22 cellular contexts compared by ENCODE assay signal in the genomic region with DNA sequence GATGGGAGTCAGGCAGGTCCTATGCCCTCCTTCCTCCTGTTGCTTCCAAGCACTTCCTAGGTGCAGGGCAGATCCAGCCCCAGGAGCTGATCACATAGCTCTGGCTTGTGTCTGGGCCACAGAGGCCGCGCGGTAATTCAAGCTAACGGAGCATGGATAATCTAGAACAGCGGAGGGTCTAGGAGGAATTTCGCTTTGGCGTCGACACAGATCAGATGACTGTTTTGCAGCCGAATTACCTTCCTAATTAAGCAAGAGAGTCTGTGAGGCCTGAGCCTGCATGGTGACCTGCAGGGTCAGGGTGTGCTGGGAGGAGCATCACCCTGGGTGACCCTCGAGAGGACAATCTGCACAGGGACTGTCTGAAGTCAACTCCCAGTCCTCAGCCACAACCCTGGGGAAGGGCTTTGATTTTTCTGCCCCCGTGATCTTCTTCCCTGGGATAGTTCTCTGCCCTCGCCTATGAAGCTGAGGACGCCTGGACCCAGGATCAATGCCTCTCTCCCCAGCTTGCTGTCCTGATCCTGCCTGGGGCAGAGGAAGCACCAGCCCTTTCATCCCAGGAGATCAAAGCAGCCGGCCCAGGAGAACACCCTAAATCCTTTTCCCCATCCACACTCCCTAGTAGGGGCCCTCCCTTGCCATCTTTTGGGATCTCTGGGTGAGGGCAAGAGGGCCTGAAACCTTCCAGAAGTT. TPM values are rescaled to one million over a fixed set of nuclear protein-coding genes. Genes with fewer than 3 reads are reported as not detected.
DNase-seq lines count a peak whose midpoint lies in the region; ATAC-seq and TF ChIP-seq lines count a peak whose summit lies in the region.
"Had no signal": no experiment of that assay in that cellular context is flagged by ENCODE, and none has a peak within 500 bp of the region (broad histone marks: within the 10 kb centered on the region; RNA-seq: fewer than 3 reads in every experiment).

No MANE protein-coding gene starts in this region.

- H3K27me3 ChIP-seq in left ventricle myocardium inferior (ENCODE audit: low read depth), result no peaks in the 10 kb centered on the region
- no peaks in the 10 kb centered on the region for H3K27me3 ChIP-seq in right atrium auricular region
- H3K27me3 ChIP-seq in liver (ENCODE audit: control insufficient read depth in 4 of 4, insufficient read depth in 4 of 4, low read length in 3 of 4), result no peaks in the 10 kb centered on the region
- H3K27me3 ChIP-seq in gastrocnemius medialis, result no peaks in the 10 kb centered on the region
- no peaks in the 10 kb centered on the region for H3K27me3 ChIP-seq in H9 (ENCODE audit: insufficient read depth, low read length)
- H3K27me3 ChIP-seq: brain microvascular endothelial cell, esophagus squamous epithelium had no signal

- H2BK12ac ChIP-seq in H9 (ENCODE audit: insufficient read length, low read depth, low read length), result no peak overlapping the region

- H3K79me1 ChIP-seq in H9 (ENCODE audit: insufficient read depth, low read depth, low read length, poor library complexity, severe bottlenecking), result peaks cover 21% of the 10 kb centered on the region

- no peak for ATAC-seq in gastrocnemius medialis
- ATAC-seq: activated CD4-positive, CD25-positive, alpha-beta regulatory T cell treated with anti-CD3 and anti-CD28 coated beads, Interleukin-2, amount 50 U/mL, for 24 hours; T-cell had no signal

- H3K4me1 Mint-ChIP-seq in H9, result peaks cover 67 to 77% of the 10 kb centered on the region in 2 experiments
- H3K4me1 Mint-ChIP-seq: activated CD4-positive, alpha-beta memory T cell treated with anti-CD3 and anti-CD28 coated beads, Interleukin-2, amount 10 ng/mL, durations not matched to agents 7 days and 5 days; activated naive CD8-positive, alpha-beta T cell treated with anti-CD3 and anti-CD28 coated beads, Interleukin-2, amount 10 ng/mL, durations not matched to agents 7 days and 5 days had no signal

- H3K4me2 ChIP-seq in H9 (ENCODE audit: insufficient read depth, insufficient read length, low read length), result no peak overlapping the region

- H4K5ac ChIP-seq in H9 (ENCODE audit: insufficient read length, low read depth, low read length), result no peak overlapping the region

- DNase-seq in left ventricle myocardium inferior (no peak), right atrium auricular region (ENCODE audit: low spot score) (no peak), coronary artery (ENCODE audit: low spot score) (no peak), gastrocnemius medialis (no peak), H9 (no peak)
- DNase-seq: activated CD4-positive, alpha-beta memory T cell treated with anti-CD3 and anti-CD28 coated beads, Interleukin-2, amount 10 ng/mL, durations not matched to agents 7 days and 5 days; activated naive CD8-positive, alpha-beta T cell treated with anti-CD3 and anti-CD28 coated beads, Interleukin-2, amount 10 ng/mL, durations not matched to agents 7 days and 5 days; brain microvascular endothelial cell; esophagus squamous epithelium; islet precursor cell; NCI-H1694 treated with DMSO at 0.1 percent for 48 hours; NCI-H345; nucleus accumbens; SHP77; stimulated activated CD4-positive, alpha-beta T cell treated with anti-CD3 and anti-CD28 coated beads, Interleukin-4, amount 100 ng/mL, for 4 hours; stimulated activated naive CD4-positive, alpha-beta T cell treated with Interleukin-2 at 50 U/mL for 16 hours; T-cell had no signal

- no peaks in the 10 kb centered on the region; the same call in none of the 2 replicates for H3K27me3 Mint-ChIP-seq in H9 (ENCODE audit: low read depth)
- H3K27me3 Mint-ChIP-seq: activated naive CD8-positive, alpha-beta T cell treated with anti-CD3 and anti-CD28 coated beads, Interleukin-2, amount 10 ng/mL, durations not matched to agents 7 days and 5 days had no signal

- H3K4me3 ChIP-seq in left ventricle myocardium inferior (no peak overlapping the region), right atrium auricular region (no peak overlapping the region), liver (ENCODE audit: low read depth in 1 of 3, low read length in 3 of 3) (no peak overlapping the region), coronary artery (no peak overlapping the region), gastrocnemius medialis (no peak overlapping the region)
- H3K4me3 ChIP-seq: esophagus squamous epithelium, HAP-1, thoracic aorta had no signal

- no peak overlapping the region for H3K4me3 Mint-ChIP-seq in H9
- H3K4me3 Mint-ChIP-seq: activated CD4-positive, alpha-beta memory T cell treated with anti-CD3 and anti-CD28 coated beads, Interleukin-2, amount 10 ng/mL, durations not matched to agents 7 days and 5 days; activated naive CD8-positive, alpha-beta T cell treated with anti-CD3 and anti-CD28 coated beads, Interleukin-2, amount 10 ng/mL, durations not matched to agents 7 days and 5 days; T-cell had no signal

- no peak overlapping the region for H4K91ac ChIP-seq in H9 (ENCODE audit: insufficient read length, low read depth, low read length)

- H2AFZ ChIP-seq in H9 (ENCODE audit: low read length), result no peak overlapping the region

- H4K20me1 ChIP-seq in H9 (ENCODE audit: control insufficient read depth, insufficient read depth, insufficient read length), result peaks cover 4% of the 10 kb centered on the region

- WGBS in liver, result 58% methylated on average over 14 of the region's 14 CpGs
- no CpG with 5 or more reads among the region's 14 CpGs for WGBS in H9 (ENCODE audit: extremely low coverage, insufficient read length, low lambda C conversion rate)

- no peak overlapping the region for H2BK5ac ChIP-seq in H9 (ENCODE audit: insufficient read length, low read length)

- H3K4me1 ChIP-seq in left ventricle myocardium inferior, result peaks cover 22% of the 10 kb centered on the region
- H3K4me1 ChIP-seq in right atrium auricular region, result no peaks in the 10 kb centered on the region
- H3K4me1 ChIP-seq in liver (ENCODE audit: control insufficient read depth in 4 of 4, insufficient read depth in 4 of 4, low read length in 3 of 4), result peaks cover 11 to 28% (median 23%) of the 10 kb centered on the region in 4 donors
- no peaks in the 10 kb centered on the region for H3K4me1 ChIP-seq in gastrocnemius medialis
- H3K4me1 ChIP-seq in H9 (ENCODE audit: insufficient read depth, low read length), result peaks cover 6% of the 10 kb centered on the region; the same call in 1 of the 2 replicates
- H3K4me1 ChIP-seq: HAP-1 had no signal

- no peak overlapping the region for H4K8ac ChIP-seq in H9 (replicated peaks; ENCODE audit: insufficient read length, low read depth, low read length)

- no peak for TF ChIP-seq RAD21 in liver (IDR thresholded peaks at IDR 0.05)

- H3K18ac ChIP-seq in H9 (ENCODE audit: insufficient read length, low read depth, low read length), result no peak overlapping the region

- H3K9ac ChIP-seq in liver (ENCODE audit: low read depth in 1 of 2, low read length in 2 of 2) (no peak overlapping the region), H9 (ENCODE audit: extremely low read depth, insufficient read length, low read length) (no peak overlapping the region)

- in situ Hi-C loops in gastrocnemius medialis (cut with MboI; ENCODE audit: low sequenced_read_pairs in 4 of 4), result no loop called here

- intact Hi-C loops in left ventricle myocardium inferior (cut with micrococcal nuclease) (no loop called here), gastrocnemius medialis (cut with DNase I; ENCODE audit: low total_unique reads) (no loop called here)

- H3K14ac ChIP-seq in H9 (ENCODE audit: insufficient read depth, low read length), result no peak overlapping the region

- H3K56ac ChIP-seq in H9 (ENCODE audit: insufficient read length, low read depth, low read length), result no peak overlapping the region

- peak overlapping the region; percentile 15 for H3K27ac ChIP-seq in left ventricle myocardium inferior (replicated peaks)
- no peak overlapping the region for H3K27ac ChIP-seq in right atrium auricular region
- H3K27ac ChIP-seq in angular gyrus (ENCODE audit: low read depth, low read length), result peak overlapping the region; percentile 7
- H3K27ac ChIP-seq in liver (ENCODE audit: low read depth in 1 of 2, low read length in 2 of 2), result no peak overlapping the region
- no peak overlapping the region for H3K27ac ChIP-seq in coronary artery
- no peak overlapping the region for H3K27ac ChIP-seq in gastrocnemius medialis
- H3K27ac ChIP-seq in H9 (ENCODE audit: insufficient read length, low read depth, low read length), result no peak overlapping the region
- H3K27ac ChIP-seq: brain microvascular endothelial cell, thoracic aorta had no signal

- H3K27ac Mint-ChIP-seq in H9, result peak overlapping the region in 1 of 3 experiments; percentile 39; a peak in 1 of 7 replicates
- H3K27ac Mint-ChIP-seq: activated CD4-positive, alpha-beta memory T cell treated with anti-CD3 and anti-CD28 coated beads, Interleukin-2, amount 10 ng/mL, durations not matched to agents 7 days and 5 days; activated naive CD8-positive, alpha-beta T cell treated with anti-CD3 and anti-CD28 coated beads, Interleukin-2, amount 10 ng/mL, durations not matched to agents 7 days and 5 days; T-cell had no signal

- H2BK120ac ChIP-seq in H9 (ENCODE audit: low read depth, low read length, poor library complexity, severe bottlenecking), result no peak overlapping the region

- H3K79me2 ChIP-seq in H9 (ENCODE audit: insufficient read depth, low read length), result peaks cover 48% of the 10 kb centered on the region; the same call in 1 of the 2 replicates

- peaks cover 7 to 27% (median 15%) of the 10 kb centered on the region in 3 experiments; a peak in 6 of 7 replicates for H3K36me3 Mint-ChIP-seq in H9 (ENCODE audit: insufficient read depth in 1 of 3, low read depth in 3 of 3)
- H3K36me3 Mint-ChIP-seq: activated naive CD8-positive, alpha-beta T cell treated with anti-CD3 and anti-CD28 coated beads, Interleukin-2, amount 10 ng/mL, durations not matched to agents 7 days and 5 days; T-cell had no signal

- H2BK15ac ChIP-seq in H9 (ENCODE audit: low read depth, low read length), result no peak overlapping the region

- H2BK20ac ChIP-seq in H9 (ENCODE audit: low read depth, low read length, poor library complexity, severe bottlenecking), result no peak overlapping the region

- H3K4ac ChIP-seq in H9 (ENCODE audit: low read depth, low read length), result no peak overlapping the region

- H3K9me3 ChIP-seq in left ventricle myocardium inferior (replicated peaks), result no peaks in the 10 kb centered on the region
- no peaks in the 10 kb centered on the region for H3K9me3 ChIP-seq in right atrium auricular region
- no peaks in the 10 kb centered on the region for H3K9me3 ChIP-seq in liver (ENCODE audit: control insufficient read depth in 4 of 4, low read length in 3 of 4)
- no peaks in the 10 kb centered on the region for H3K9me3 ChIP-seq in gastrocnemius medialis
- H3K9me3 ChIP-seq in H9 (ENCODE audit: control insufficient read depth, low read depth, low read length), result no peaks in the 10 kb centered on the region
- H3K9me3 ChIP-seq: esophagus squamous epithelium, HAP-1, thoracic aorta had no signal

- TF ChIP-seq CTCF in left ventricle myocardium inferior (IDR thresholded peaks at IDR 0.05; ENCODE audit: borderline replicate concordance) (no peak), right atrium auricular region (IDR thresholded peaks at IDR 0.05) (no peak), liver (IDR thresholded peaks at IDR 0.05; ENCODE audit: low read depth, low read length, missing input control) (no peak), coronary artery (IDR thresholded peaks at IDR 0.05) (no peak), gastrocnemius medialis (IDR thresholded peaks at IDR 0.05 in 4 of 5, conservative IDR thresholded peaks at IDR 0.05 in 1 of 5) (no peak), H9 (conservative IDR thresholded peaks at IDR 0.05) (no peak)

- no peak overlapping the region for H2AK5ac ChIP-seq in H9 (ENCODE audit: insufficient read length, low read length)

- no peak for TF ChIP-seq POLR2A in gastrocnemius medialis (IDR thresholded peaks at IDR 0.05)

- H3K9me3 Mint-ChIP-seq in H9, result no peaks in the 10 kb centered on the region
- H3K9me3 Mint-ChIP-seq: activated CD4-positive, alpha-beta memory T cell treated with anti-CD3 and anti-CD28 coated beads, Interleukin-2, amount 10 ng/mL, durations not matched to agents 7 days and 5 days; activated naive CD8-positive, alpha-beta T cell treated with anti-CD3 and anti-CD28 coated beads, Interleukin-2, amount 10 ng/mL, durations not matched to agents 7 days and 5 days; T-cell had no signal

- no peaks in the 10 kb centered on the region for H3K23me2 ChIP-seq in H9 (ENCODE audit: insufficient read length, low read depth, low read length, poor library complexity, severe bottlenecking)

- H3T11ph ChIP-seq in H9 (ENCODE audit: low read length), result no peak overlapping the region

- H3K36me3 ChIP-seq in left ventricle myocardium inferior (no peaks in the 10 kb centered on the region), right atrium auricular region (no peaks in the 10 kb centered on the region), liver (ENCODE audit: control insufficient read depth in 4 of 4, insufficient read depth in 3 of 4, low read depth in 1 of 4, low read length in 3 of 4) (no peaks in the 10 kb centered on the region), gastrocnemius medialis (no peaks in the 10 kb centered on the region)
- H3K36me3 ChIP-seq: brain microvascular endothelial cell, HAP-1, thoracic aorta had no signal

- no peak overlapping the region for H3K23ac ChIP-seq in H9 (ENCODE audit: insufficient read length, low read depth, low read length)

RNA-seq across cellular contexts. Expression of a gene that starts 11.0 kb away (rescaled TPM):
- 22.9 TPM for total RNA-seq in left ventricle myocardium inferior
- 1 to 10 TPM; 4.0 to 4.4 TPM for total RNA-seq in right atrium auricular region
- 1 to 10 TPM; 6.1 to 7.7 TPM for total RNA-seq in liver
- 1 to 10 TPM in 1 of 2 donors, under 1 TPM in 1; 0.69 to 4.0 TPM for polyA plus RNA-seq in liver
- total RNA-seq in gastrocnemius medialis, result 1 to 10 TPM in 2 of 4 donors, under 1 TPM in 2; 0.66 to 2.2 (median 0.92) TPM
- total RNA-seq in H9 (2021), result 113 and 121 TPM in 2 replicates

Comparison
In these comparisons a context has a peak if more than half of its experiments do, and no peak if none do; other contexts are left out.
1. H3K27ac ChIP-seq: peak in left ventricle myocardium inferior (single experiment) and angular gyrus (single experiment); none in right atrium auricular region (0 of 2), liver (0 of 2), coronary artery (0 of 2), gastrocnemius medialis (0 of 4) and H9 (single experiment).